ENCODE assay signal across 11 cellular contexts in the genomic region with DNA sequence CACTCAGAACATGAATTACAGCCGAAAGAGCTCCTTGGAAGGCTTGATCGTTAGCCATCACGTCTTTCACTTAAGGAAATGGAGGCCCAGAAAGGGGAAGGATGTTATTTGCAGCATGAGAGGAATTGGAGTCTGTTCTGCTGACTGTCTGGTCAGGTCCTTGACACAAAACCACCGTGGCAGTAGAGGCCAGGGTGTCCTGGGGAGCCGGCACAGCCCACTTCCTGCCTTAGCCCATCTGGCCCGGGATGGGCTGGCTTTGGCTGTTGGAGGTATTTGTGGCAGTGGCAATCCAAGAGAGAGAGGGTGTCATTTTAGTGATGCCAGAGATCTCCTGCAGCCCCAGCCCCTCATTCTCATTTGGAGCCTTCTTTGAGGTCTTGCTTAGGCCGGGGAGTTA. TPM values are rescaled to one million over a fixed set of nuclear protein-coding genes. Genes with fewer than 3 reads are reported as not detected.
A peak's percentile ranks its signal among the peaks of the same experiment; 100 is the strongest.
DNase-seq lines count a peak whose midpoint lies in the region; FAIRE-seq and TF ChIP-seq lines count a peak whose summit lies in the region.
"Had no signal": no experiment of that assay in that cellular context is flagged by ENCODE, and none has a peak within 500 bp of the region (broad histone marks: within the 10 kb centered on the region; RNA-seq: fewer than 3 reads in every experiment).

No MANE protein-coding gene starts in this region.

- TF ChIP-seq POLR2A in adrenal gland (IDR thresholded peaks at IDR 0.05) (no peak), GM12891 (IDR thresholded peaks at IDR 0.05; ENCODE audit: low read depth, low read length) (no peak)

- no peak overlapping the region for H3K4me3 ChIP-seq in adrenal gland

- H3K9me3 Mint-ChIP-seq in IgD-negative memory B cell, result no peaks in the 10 kb centered on the region

- DNase-seq in A172 (ENCODE audit: low spot score) (peak; percentile 73), adrenal gland (peak in 4 of 7 donors; percentile 29 to 61 (median 44)), medulla oblongata (ENCODE audit: extremely low spot score) (peak; percentile 67), GM12891 (ENCODE audit: insufficient read length, low spot score) (no peak), NCI-H2107 (lab: John Stamatoyannopoulos, UW) (no peak), NCI-H1694 treated with DMSO at 0.1 percent for 48 hours (lab: John Stamatoyannopoulos, UW) (no peak)
- DNase-seq in stimulated activated CD4-positive, alpha-beta T cell treated with anti-CD3 and anti-CD28 coated beads, Interleukin-12 subunit alpha, Interleukin-12 subunit beta, amount 100 ng/mL, for 4 hours, result no peak
- DNase-seq: BE2C; stimulated activated CD4-positive, alpha-beta T cell treated with anti-CD3 and anti-CD28 coated beads, Interleukin-4, amount 100 ng/mL, for 1 hour had no signal

- no peaks in the 10 kb centered on the region for H3K36me3 ChIP-seq in adrenal gland (replicated peaks in 1 of 2)

- H3K9me3 ChIP-seq in adrenal gland (replicated peaks in 1 of 3), result no peaks in the 10 kb centered on the region
- H3K9me3 ChIP-seq: BE2C had no signal

- TF ChIP-seq CTCF in adrenal gland (IDR thresholded peaks at IDR 0.05), result no peak

- WGBS in adrenal gland, 4 donors, result 45 to 54% (median 53%) methylated on average over 7 of the region's 7 CpGs

- H3K36me3 Mint-ChIP-seq in IgD-negative memory B cell, result peaks cover 7% of the 10 kb centered on the region

- H3K27me3 Mint-ChIP-seq in IgD-negative memory B cell, result no peaks in the 10 kb centered on the region

- intact Hi-C loops in adrenal gland (cut with DNase I), result no loop called here

- H3K27me3 ChIP-seq in adrenal gland, result no peaks in the 10 kb centered on the region
- H3K27me3 ChIP-seq: BE2C had no signal

- H3K27ac ChIP-seq in adrenal gland, result peak overlapping the region in 3 of 5 donors; percentile 27 to 83 (median 28)

- no peak overlapping the region for H3K4me3 Mint-ChIP-seq in IgD-negative memory B cell

- H3K4me1 ChIP-seq in adrenal gland (replicated peaks in 1 of 2), result peaks cover 0 to 15% of the 10 kb centered on the region in 2 donors
- H3K4me1 ChIP-seq: BE2C had no signal

- no peak for FAIRE-seq in GM12891 (lab: Jason Lieb, UNC)
- FAIRE-seq: TTC549 had no signal

- peak overlapping the region in 2 of 3 donors; percentile 39 to 50 for H3K27ac Mint-ChIP-seq in IgD-negative memory B cell

- H3K4me1 Mint-ChIP-seq in IgD-negative memory B cell, result peaks cover 20 to 24% (median 20%) of the 10 kb centered on the region in 3 donors

TF ChIP-seq in GM12891, 5 proteins besides CTCF, POLR2A, EP300 and RAD21:
- TF ChIP-seq PAX5 (IDR thresholded peaks at IDR 0.05; ENCODE audit: insufficient read depth, low read length, severe bottlenecking), result no peak
- TF ChIP-seq POU2F2 (IDR thresholded peaks at IDR 0.05; ENCODE audit: low read depth, low read length), result no peak
- no peak for TF ChIP-seq POLR2AphosphoS5 (IDR thresholded peaks at IDR 0.05; ENCODE audit: low read depth, low read length)
- TF ChIP-seq TAF1 (IDR thresholded peaks at IDR 0.05; ENCODE audit: low read depth, low read length), result no peak
- TF ChIP-seq SPI1 (IDR thresholded peaks at IDR 0.05; ENCODE audit: low read depth, low read length), result no peak

RNA-seq across cellular contexts. Expression of a gene that starts 37.4 kb away (rescaled TPM):
- 5.3 and 9.4 TPM in 2 replicates for total RNA-seq in A172 (2014; rRNA removed; shearing (Covaris generic))
- polyA plus RNA-seq in IgD-negative memory B cell (257 TPM), adrenal gland (10 to 100 TPM in 2 of 3 donors, 1 to 10 TPM in 1; 7.2 to 30.9 (median 10.6) TPM)
- total RNA-seq in adrenal gland, result 10 to 100 TPM; 28.4 to 95.0 (median 60.6) TPM
- polyA plus RNA-seq in GM12891 (2012; ENCODE audit: low read depth, missing spikeins), result 85.5 TPM

Comparison
In these comparisons a context has a peak if more than half of its experiments do, and no peak if none do; other contexts are left out.
1. DNase-seq: peak in A172 (single experiment), adrenal gland (4 of 7) and medulla oblongata (single experiment); none in GM12891 (single experiment), stimulated activated CD4-positive, alpha-beta T cell treated with anti-CD3 and anti-CD28 coated beads, Interleukin-12 subunit alpha, Interleukin-12 subunit beta, amount 100 ng/mL, for 4 hours (single experiment), NCI-H2107 (single experiment) and NCI-H1694 treated with DMSO at 0.1 percent for 48 hours (single experiment).